ENCODE assay signal across 2 cellular contexts in genomic region chr4:173696551-173696950, GRCh38.
TF ChIP-seq lines count a peak whose summit lies in the region.

No MANE protein-coding gene starts in this region.

TF ChIP-seq in liver, 16 proteins besides CTCF, POLR2A, EP300 and RAD21 (continued from another document):
- TF ChIP-seq ZBTB33 (IDR thresholded peaks at IDR 0.05), result no peak
- no peak for TF ChIP-seq MAX (IDR thresholded peaks at IDR 0.05)
- TF ChIP-seq RXRA (IDR thresholded peaks at IDR 0.05), result no peak

TF ChIP-seq in HepG2, 621 proteins besides CTCF, POLR2A, EP300 and RAD21 (continued from another document):
- TF ChIP-seq ZBTB40 (IDR thresholded peaks at IDR 0.05) (no peak), ZBTB40 (CRISPR knock-in tag; IDR thresholded peaks at IDR 0.05) (no peak), HES4 (CRISPR knock-in tag; IDR thresholded peaks at IDR 0.05; ENCODE audit: borderline replicate concordance) (no peak), HDAC2 (CRISPR knock-in tag; IDR thresholded peaks at IDR 0.05) (no peak), ZNF549 (CRISPR knock-in tag; IDR thresholded peaks at IDR 0.05) (no peak), KDM5A (IDR thresholded peaks at IDR 0.05; ENCODE audit: borderline replicate concordance, low read length) (no peak), HOMEZ (CRISPR knock-in tag; IDR thresholded peaks at IDR 0.05; ENCODE audit: low read depth) (no peak), SNAI1 (CRISPR knock-in tag; IDR thresholded peaks at IDR 0.05; ENCODE audit: borderline replicate concordance) (no peak), NFE2L2 (IDR thresholded peaks at IDR 0.05; ENCODE audit: low read length) (no peak), FOXP4 (CRISPR knock-in tag; IDR thresholded peaks at IDR 0.05) (no peak), ZNF180 (CRISPR knock-in tag; IDR thresholded peaks at IDR 0.05; ENCODE audit: borderline replicate concordance, low read depth) (no peak), DMAP1 (CRISPR knock-in tag; IDR thresholded peaks at IDR 0.05) (no peak), POGZ (CRISPR knock-in tag; IDR thresholded peaks at IDR 0.05) (no peak), HBP1 (CRISPR knock-in tag; IDR thresholded peaks at IDR 0.05; ENCODE audit: low read depth) (no peak)
